In the genomic region with DNA sequence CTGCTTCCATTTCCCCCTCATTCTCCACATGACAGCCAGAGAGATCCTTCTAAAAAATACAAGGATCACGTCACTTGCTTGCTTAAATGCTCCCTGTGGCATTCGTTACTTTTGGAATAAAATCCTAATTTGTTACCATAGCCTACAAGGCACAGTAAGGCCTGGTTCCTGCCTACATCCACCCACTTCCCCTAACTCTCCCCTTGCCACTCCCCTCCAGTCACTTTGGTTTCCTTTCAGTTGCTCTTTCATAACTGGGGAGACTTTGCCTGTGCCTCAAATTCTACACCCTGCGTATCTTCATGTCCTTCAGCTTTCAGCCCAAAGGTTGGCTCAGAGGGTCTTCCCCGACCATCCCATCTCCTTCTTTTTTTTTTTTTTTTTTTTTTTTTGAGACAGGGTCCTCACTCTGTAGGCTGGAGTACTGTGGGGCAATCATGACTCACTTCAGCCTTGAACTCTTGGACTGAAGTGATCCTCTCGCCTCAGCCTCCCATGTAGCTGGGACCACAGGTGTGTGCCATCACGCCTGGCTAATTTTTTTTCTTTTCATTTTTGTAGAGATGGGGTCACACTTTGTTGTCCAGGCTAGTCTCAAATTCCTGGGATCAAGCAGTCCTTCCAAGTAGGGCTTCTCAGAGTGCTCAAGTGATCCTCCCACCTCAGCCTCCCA, we compare ENCODE assay signal across 1 cellular context.
A peak's percentile ranks its signal among the peaks of the same experiment; 100 is the strongest.
TF ChIP-seq lines count a peak whose summit lies in the region.

No MANE protein-coding gene starts in this region.

TF ChIP-seq in HepG2, 621 proteins besides CTCF, POLR2A, EP300 and RAD21 (continued from another document):
- TF ChIP-seq, protein P1, sequence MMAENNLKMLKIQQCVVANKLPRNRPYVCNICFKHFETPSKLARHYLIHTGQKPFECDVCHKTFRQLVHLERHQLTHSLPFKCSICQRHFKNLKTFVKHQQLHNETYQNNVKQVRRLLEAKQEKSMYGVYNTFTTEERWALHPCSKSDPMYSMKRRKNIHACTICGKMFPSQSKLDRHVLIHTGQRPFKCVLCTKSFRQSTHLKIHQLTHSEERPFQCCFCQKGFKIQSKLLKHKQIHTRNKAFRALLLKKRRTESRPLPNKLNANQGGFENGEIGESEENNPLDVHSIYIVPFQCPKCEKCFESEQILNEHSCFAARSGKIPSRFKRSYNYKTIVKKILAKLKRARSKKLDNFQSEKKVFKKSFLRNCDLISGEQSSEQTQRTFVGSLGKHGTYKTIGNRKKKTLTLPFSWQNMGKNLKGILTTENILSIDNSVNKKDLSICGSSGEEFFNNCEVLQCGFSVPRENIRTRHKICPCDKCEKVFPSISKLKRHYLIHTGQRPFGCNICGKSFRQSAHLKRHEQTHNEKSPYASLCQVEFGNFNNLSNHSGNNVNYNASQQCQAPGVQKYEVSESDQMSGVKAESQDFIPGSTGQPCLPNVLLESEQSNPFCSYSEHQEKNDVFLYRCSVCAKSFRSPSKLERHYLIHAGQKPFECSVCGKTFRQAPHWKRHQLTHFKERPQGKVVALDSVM (CRISPR knock-in tag; IDR thresholded peaks at IDR 0.05), result peak; percentile 93
- TF ChIP-seq ZC3H4 (CRISPR knock-in tag; IDR thresholded peaks at IDR 0.05; ENCODE audit: borderline replicate concordance), result no peak
- no peak for TF ChIP-seq ARNT (IDR thresholded peaks at IDR 0.05)
- TF ChIP-seq, protein P2, sequence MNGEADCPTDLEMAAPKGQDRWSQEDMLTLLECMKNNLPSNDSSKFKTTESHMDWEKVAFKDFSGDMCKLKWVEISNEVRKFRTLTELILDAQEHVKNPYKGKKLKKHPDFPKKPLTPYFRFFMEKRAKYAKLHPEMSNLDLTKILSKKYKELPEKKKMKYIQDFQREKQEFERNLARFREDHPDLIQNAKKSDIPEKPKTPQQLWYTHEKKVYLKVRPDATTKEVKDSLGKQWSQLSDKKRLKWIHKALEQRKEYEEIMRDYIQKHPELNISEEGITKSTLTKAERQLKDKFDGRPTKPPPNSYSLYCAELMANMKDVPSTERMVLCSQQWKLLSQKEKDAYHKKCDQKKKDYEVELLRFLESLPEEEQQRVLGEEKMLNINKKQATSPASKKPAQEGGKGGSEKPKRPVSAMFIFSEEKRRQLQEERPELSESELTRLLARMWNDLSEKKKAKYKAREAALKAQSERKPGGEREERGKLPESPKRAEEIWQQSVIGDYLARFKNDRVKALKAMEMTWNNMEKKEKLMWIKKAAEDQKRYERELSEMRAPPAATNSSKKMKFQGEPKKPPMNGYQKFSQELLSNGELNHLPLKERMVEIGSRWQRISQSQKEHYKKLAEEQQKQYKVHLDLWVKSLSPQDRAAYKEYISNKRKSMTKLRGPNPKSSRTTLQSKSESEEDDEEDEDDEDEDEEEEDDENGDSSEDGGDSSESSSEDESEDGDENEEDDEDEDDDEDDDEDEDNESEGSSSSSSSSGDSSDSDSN (CRISPR knock-in tag; IDR thresholded peaks at IDR 0.05), result no peak
- peak; percentile 81; the same call in 1 of the 2 replicates for TF ChIP-seq ZNF460 (CRISPR knock-in tag; IDR thresholded peaks at IDR 0.05; ENCODE audit: borderline replicate concordance)
- no peak for TF ChIP-seq MTF2 (CRISPR knock-in tag; IDR thresholded peaks at IDR 0.05; ENCODE audit: borderline replicate concordance)
- peak; percentile 19; the same call in 1 of the 2 replicates for TF ChIP-seq CEBPB (IDR thresholded peaks at IDR 0.05; ENCODE audit: borderline replicate concordance, low read depth, low read length)
- TF ChIP-seq ZNF260 (CRISPR knock-in tag; IDR thresholded peaks at IDR 0.05; ENCODE audit: borderline replicate concordance, low read depth), result no peak
- TF ChIP-seq ZSCAN12 (CRISPR knock-in tag; IDR thresholded peaks at IDR 0.05), result no peak
- TF ChIP-seq SRSF4 (IDR thresholded peaks at IDR 0.05; ENCODE audit: low read depth, low read length, poor library complexity, severe bottlenecking), result no peak
- TF ChIP-seq, protein P3, sequence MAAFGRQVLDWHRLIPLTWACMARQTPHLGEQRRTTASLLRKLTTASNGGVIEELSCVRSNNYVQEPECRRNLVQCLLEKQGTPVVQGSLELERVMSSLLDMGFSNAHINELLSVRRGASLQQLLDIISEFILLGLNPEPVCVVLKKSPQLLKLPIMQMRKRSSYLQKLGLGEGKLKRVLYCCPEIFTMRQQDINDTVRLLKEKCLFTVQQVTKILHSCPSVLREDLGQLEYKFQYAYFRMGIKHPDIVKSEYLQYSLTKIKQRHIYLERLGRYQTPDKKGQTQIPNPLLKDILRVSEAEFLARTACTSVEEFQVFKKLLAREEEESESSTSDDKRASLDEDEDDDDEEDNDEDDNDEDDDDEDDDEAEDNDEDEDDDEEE (CRISPR knock-in tag; IDR thresholded peaks at IDR 0.05), result no peak
- TF ChIP-seq CHD4 (IDR thresholded peaks at IDR 0.05; ENCODE audit: borderline replicate concordance, low read length), result no peak
- no peak for TF ChIP-seq GPN1 (CRISPR knock-in tag; IDR thresholded peaks at IDR 0.05; ENCODE audit: borderline replicate concordance)
- no peak for TF ChIP-seq HDAC6 (IDR thresholded peaks at IDR 0.05; ENCODE audit: low read depth, low read length)
- TF ChIP-seq, protein P4, sequence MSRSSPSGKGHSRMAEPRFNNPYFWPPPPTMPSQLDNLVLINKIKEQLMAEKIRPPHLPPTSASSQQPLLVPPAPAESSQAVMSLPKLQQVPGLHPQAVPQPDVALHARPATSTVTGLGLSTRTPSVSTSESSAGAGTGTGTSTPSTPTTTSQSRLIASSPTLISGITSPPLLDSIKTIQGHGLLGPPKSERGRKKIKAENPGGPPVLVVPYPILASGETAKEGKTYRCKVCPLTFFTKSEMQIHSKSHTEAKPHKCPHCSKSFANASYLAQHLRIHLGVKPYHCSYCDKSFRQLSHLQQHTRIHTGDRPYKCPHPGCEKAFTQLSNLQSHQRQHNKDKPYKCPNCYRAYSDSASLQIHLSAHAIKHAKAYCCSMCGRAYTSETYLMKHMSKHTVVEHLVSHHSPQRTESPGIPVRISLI (CRISPR knock-in tag; IDR thresholded peaks at IDR 0.05; ENCODE audit: borderline replicate concordance), result peak; percentile 46; the same call in 1 of the 2 replicates
- no peak for TF ChIP-seq ZNF550 (CRISPR knock-in tag; IDR thresholded peaks at IDR 0.05; ENCODE audit: borderline replicate concordance)
- TF ChIP-seq ZNF121 (CRISPR knock-in tag; IDR thresholded peaks at IDR 0.05), result peak; percentile 19; the same call in 1 of the 2 replicates
- no peak for TF ChIP-seq SNRNP70 (IDR thresholded peaks at IDR 0.05; ENCODE audit: low read depth, low read length)
- TF ChIP-seq RXRB (CRISPR knock-in tag; IDR thresholded peaks at IDR 0.05; ENCODE audit: borderline replicate concordance), result no peak
- no peak for TF ChIP-seq KLF15 (CRISPR knock-in tag; IDR thresholded peaks at IDR 0.05; ENCODE audit: borderline replicate concordance)
- peak; percentile 82 for TF ChIP-seq FOSL2 (CRISPR knock-in tag; IDR thresholded peaks at IDR 0.05)
- no peak for TF ChIP-seq ZNF431 (CRISPR knock-in tag; IDR thresholded peaks at IDR 0.05; ENCODE audit: borderline replicate concordance, low read depth)
- TF ChIP-seq SMAD3 (CRISPR knock-in tag; IDR thresholded peaks at IDR 0.05), result no peak
- no peak for TF ChIP-seq PRMT3 (CRISPR knock-in tag; IDR thresholded peaks at IDR 0.05; ENCODE audit: borderline replicate concordance, low read depth)
- TF ChIP-seq, protein P5, sequence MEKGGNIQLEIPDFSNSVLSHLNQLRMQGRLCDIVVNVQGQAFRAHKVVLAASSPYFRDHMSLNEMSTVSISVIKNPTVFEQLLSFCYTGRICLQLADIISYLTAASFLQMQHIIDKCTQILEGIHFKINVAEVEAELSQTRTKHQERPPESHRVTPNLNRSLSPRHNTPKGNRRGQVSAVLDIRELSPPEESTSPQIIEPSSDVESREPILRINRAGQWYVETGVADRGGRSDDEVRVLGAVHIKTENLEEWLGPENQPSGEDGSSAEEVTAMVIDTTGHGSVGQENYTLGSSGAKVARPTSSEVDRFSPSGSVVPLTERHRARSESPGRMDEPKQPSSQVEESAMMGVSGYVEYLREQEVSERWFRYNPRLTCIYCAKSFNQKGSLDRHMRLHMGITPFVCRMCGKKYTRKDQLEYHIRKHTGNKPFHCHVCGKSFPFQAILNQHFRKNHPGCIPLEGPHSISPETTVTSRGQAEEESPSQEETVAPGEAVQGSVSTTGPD (CRISPR knock-in tag; IDR thresholded peaks at IDR 0.05), result no peak
- TF ChIP-seq ZNF766 (CRISPR knock-in tag; IDR thresholded peaks at IDR 0.05; ENCODE audit: borderline replicate concordance), result no peak
- TF ChIP-seq SNAPC2 (CRISPR knock-in tag; IDR thresholded peaks at IDR 0.05), result no peak
- TF ChIP-seq, protein P6, sequence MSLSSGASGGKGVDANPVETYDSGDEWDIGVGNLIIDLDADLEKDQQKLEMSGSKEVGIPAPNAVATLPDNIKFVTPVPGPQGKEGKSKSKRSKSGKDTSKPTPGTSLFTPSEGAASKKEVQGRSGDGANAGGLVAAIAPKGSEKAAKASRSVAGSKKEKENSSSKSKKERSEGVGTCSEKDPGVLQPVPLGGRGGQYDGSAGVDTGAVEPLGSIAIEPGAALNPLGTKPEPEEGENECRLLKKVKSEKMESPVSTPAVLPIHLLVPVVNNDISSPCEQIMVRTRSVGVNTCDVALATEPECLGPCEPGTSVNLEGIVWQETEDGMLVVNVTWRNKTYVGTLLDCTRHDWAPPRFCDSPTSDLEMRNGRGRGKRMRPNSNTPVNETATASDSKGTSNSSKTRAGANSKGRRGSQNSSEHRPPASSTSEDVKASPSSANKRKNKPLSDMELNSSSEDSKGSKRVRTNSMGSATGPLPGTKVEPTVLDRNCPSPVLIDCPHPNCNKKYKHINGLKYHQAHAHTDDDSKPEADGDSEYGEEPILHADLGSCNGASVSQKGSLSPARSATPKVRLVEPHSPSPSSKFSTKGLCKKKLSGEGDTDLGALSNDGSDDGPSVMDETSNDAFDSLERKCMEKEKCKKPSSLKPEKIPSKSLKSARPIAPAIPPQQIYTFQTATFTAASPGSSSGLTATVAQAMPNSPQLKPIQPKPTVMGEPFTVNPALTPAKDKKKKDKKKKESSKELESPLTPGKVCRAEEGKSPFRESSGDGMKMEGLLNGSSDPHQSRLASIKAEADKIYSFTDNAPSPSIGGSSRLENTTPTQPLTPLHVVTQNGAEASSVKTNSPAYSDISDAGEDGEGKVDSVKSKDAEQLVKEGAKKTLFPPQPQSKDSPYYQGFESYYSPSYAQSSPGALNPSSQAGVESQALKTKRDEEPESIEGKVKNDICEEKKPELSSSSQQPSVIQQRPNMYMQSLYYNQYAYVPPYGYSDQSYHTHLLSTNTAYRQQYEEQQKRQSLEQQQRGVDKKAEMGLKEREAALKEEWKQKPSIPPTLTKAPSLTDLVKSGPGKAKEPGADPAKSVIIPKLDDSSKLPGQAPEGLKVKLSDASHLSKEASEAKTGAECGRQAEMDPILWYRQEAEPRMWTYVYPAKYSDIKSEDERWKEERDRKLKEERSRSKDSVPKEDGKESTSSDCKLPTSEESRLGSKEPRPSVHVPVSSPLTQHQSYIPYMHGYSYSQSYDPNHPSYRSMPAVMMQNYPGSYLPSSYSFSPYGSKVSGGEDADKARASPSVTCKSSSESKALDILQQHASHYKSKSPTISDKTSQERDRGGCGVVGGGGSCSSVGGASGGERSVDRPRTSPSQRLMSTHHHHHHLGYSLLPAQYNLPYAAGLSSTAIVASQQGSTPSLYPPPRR (CRISPR knock-in tag; IDR thresholded peaks at IDR 0.05; ENCODE audit: borderline replicate concordance), result no peak
- no peak for TF ChIP-seq ZNF605 (CRISPR knock-in tag; IDR thresholded peaks at IDR 0.05)
- TF ChIP-seq GATA4 (IDR thresholded peaks at IDR 0.05; ENCODE audit: borderline replicate concordance, low read depth), result no peak
TF ChIP-seq in HepG2: peak in this region for 8.
